8 cellular contexts compared by ENCODE assay signal in the genomic region with DNA sequence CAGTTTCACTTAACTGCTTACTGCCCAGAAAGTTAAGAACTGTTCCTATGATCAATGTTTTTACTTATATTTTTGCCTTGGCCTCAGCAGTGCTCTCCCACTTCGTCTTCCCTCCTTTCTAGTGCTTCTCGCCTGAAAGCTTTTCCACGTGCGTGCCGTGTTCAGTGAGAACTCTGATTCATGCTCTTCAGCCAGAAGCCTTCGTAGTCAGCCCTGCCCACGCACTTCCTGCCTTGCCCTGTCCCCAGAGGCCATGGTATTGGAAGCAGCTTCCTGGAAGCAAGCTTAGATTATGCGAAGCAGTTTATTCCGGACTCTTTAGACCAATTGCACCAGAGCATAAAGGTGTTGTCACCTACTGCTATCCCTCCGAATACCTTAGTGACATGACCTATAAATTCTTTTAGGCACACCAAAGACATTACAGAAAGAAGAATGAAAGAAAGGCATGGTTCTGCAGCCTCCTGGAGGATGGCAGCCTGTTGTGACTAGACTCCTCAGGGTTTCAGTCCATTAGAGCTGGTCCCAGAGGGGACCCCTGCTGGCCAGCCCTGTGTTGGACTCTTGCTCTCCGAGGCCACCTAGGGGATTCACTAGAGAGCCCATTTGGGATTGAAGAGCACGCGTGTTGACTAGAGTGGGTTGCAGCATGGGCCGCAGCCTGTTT.
DNase-seq lines count a peak whose midpoint lies in the region; ATAC-seq and TF ChIP-seq lines count a peak whose summit lies in the region.

No MANE protein-coding gene starts in this region.

- no peaks in the 10 kb centered on the region for H3K27me3 ChIP-seq in A673 (replicated peaks; ENCODE audit: insufficient read depth, low read depth, low read length, poor library complexity)

- no peak overlapping the region for H3K27ac ChIP-seq in A673 (ENCODE audit: low read depth, low read length, poor library complexity, severe bottlenecking)

- CTCF ChIA-PET in A673 (lab: Charles Lee) = no interaction called here

- H3K36me3 ChIP-seq in A673 (ENCODE audit: insufficient read depth, low read length, poor library complexity, severe bottlenecking) = no peaks in the 10 kb centered on the region

- BruUV-seq in A673 (replicated peaks; lab: Mats Ljungman, UMichigan) = no TSS peak

- H3K27ac Mint-ChIP-seq in activated naive CD4-positive, alpha-beta T cell treated with anti-CD3 and anti-CD28 coated beads, Interleukin-2, amount 50 U/mL, for 72 hours = peak overlapping the region; percentile 90 to 95

- DNase-seq in A673 (ENCODE audit: low spot score) (peak; percentile 85), GM13977 (ENCODE audit: low spot score) (peak; percentile 40), SK-N-DZ (ENCODE audit: low spot score) (peak; percentile 78), left ventricle myocardium superior (peak; percentile 68), NCI-H1694 treated with DMSO at 0.1 percent for 48 hours (lab: John Stamatoyannopoulos, UW) (no peak)
- DNase-seq in activated naive CD4-positive, alpha-beta T cell treated with anti-CD3 and anti-CD28 coated beads, Interleukin-2, amount 50 U/mL, for 72 hours (ENCODE audit: low spot score in 2 of 2) = peak; percentile 71 to 85
- DNase-seq in stimulated activated CD4-positive, alpha-beta T cell treated with anti-CD3 and anti-CD28 coated beads, Interleukin-12 subunit alpha, Interleukin-12 subunit beta, amount 100 ng/mL, for 48 hours (ENCODE audit: low read depth in 2 of 3, low spot score in 1 of 3) = peak; percentile 75 to 78 (median 77)

- TF ChIP-seq CTCF in A673 (conservative IDR thresholded peaks at IDR 0.05; ENCODE audit: low read depth, low read length) (peak; percentile 63), GM13977 (IDR thresholded peaks at IDR 0.05; ENCODE audit: extremely low read depth, insufficient read depth, missing control alignments) (peak; percentile 55)

- H3K36me3 Mint-ChIP-seq in activated naive CD4-positive, alpha-beta T cell treated with anti-CD3 and anti-CD28 coated beads, Interleukin-2, amount 50 U/mL, for 72 hours = peaks cover 34 to 77% of the 10 kb centered on the region in 2 donors

- in situ Hi-C loops in GM13977 (cut with MboI; ENCODE audit: low pct_unique_long_range_greater_than_20kb, low sequenced_read_pairs, unreplicated experiment) = no loop called here

- intact Hi-C loops in A673 (cut with micrococcal nuclease; ENCODE audit: unreplicated experiment) = no loop called here
- intact Hi-C loops in left ventricle myocardium superior (cut with micrococcal nuclease) = no loop called here

- H3K9me3 Mint-ChIP-seq in activated naive CD4-positive, alpha-beta T cell treated with anti-CD3 and anti-CD28 coated beads, Interleukin-2, amount 50 U/mL, for 72 hours = peaks cover 16 to 22% of the 10 kb centered on the region in 2 donors

- POLR2A ChIA-PET in A673 (lab: Charles Lee; ENCODE audit: low non-redundant PET) = no interaction called here

- H3K4me3 ChIP-seq in A673 (ENCODE audit: low read depth, low read length, poor library complexity, severe bottlenecking) = no peak overlapping the region

- H3K4me1 ChIP-seq in A673 (ENCODE audit: insufficient read depth, low read length, poor library complexity, severe bottlenecking) = peaks cover 23% of the 10 kb centered on the region

- peak; percentile 81 to 82 for ATAC-seq in activated naive CD4-positive, alpha-beta T cell treated with anti-CD3 and anti-CD28 coated beads, Interleukin-2, amount 50 U/mL, for 72 hours
- peak; percentile 88 for ATAC-seq in left ventricle myocardium superior
- no peak for ATAC-seq in GM19397 (IDR thresholded peaks at IDR 0.05; ENCODE audit: unreplicated experiment)

- H3K9me3 ChIP-seq in A673 (ENCODE audit: low read depth, low read length, poor library complexity, severe bottlenecking) = peaks cover 6% of the 10 kb centered on the region
